Comparison of ENCODE assay signal across 8 cellular contexts in genomic region chr3:32340039-32340438, GRCh38. TPM values are rescaled to one million over a fixed set of nuclear protein-coding genes. Genes with fewer than 3 reads are reported as not detected.
DNase-seq lines count a peak whose midpoint lies in the region; ATAC-seq, FAIRE-seq and TF ChIP-seq lines count a peak whose summit lies in the region.

No MANE protein-coding gene starts in this region.

- no peak for ATAC-seq in HG03520 (IDR thresholded peaks at IDR 0.05; ENCODE audit: unreplicated experiment)
- no peak for ATAC-seq in HG02623 (IDR thresholded peaks at IDR 0.05; ENCODE audit: unreplicated experiment)

- no peak for FAIRE-seq in HTR-8/SVneo (lab: Jason Lieb, UNC)

- no peak overlapping the region for H3K4me3 ChIP-seq in endodermal cell (ENCODE audit: low read length)

- H3K36me3 ChIP-seq in endodermal cell (ENCODE audit: control insufficient read depth, insufficient read depth, low read length): no peaks in the 10 kb centered on the region

- H3K4me1 ChIP-seq in endodermal cell (ENCODE audit: control insufficient read depth, insufficient read depth, low read length): peaks cover 5% of the 10 kb centered on the region

- H3K9me3 Mint-ChIP-seq in activated CD4-positive, alpha-beta T cell treated with anti-CD3 and anti-CD28 coated beads, Interleukin-2, amount 10 ng/mL, durations not matched to agents 24 days and 14 days: no peaks in the 10 kb centered on the region
- H3K9me3 Mint-ChIP-seq in endodermal cell: no peaks in the 10 kb centered on the region
- H3K9me3 Mint-ChIP-seq in mesothelial cell of epicardium: no peaks in the 10 kb centered on the region

- H3K27me3 ChIP-seq in endodermal cell (ENCODE audit: control insufficient read depth, insufficient read depth, low read length, poor library complexity, severe bottlenecking): peaks cover 44% of the 10 kb centered on the region

- no peak overlapping the region for H3K4me3 Mint-ChIP-seq in activated CD4-positive, alpha-beta T cell treated with anti-CD3 and anti-CD28 coated beads, Interleukin-2, amount 10 ng/mL, durations not matched to agents 24 days and 14 days
- H3K4me3 Mint-ChIP-seq in endodermal cell: no peak overlapping the region
- no peak overlapping the region for H3K4me3 Mint-ChIP-seq in mesothelial cell of epicardium

- 51 to 69% methylated on average over 2 to 6 of the region's 6 CpGs for WGBS in endodermal cell (ENCODE audit: insufficient coverage in 1 of 2, insufficient read length in 1 of 2), 2 experiments

- H3K9ac ChIP-seq in endodermal cell (ENCODE audit: extremely low read depth, low read length, poor library complexity, severe bottlenecking): no peak overlapping the region

- peaks cover 21% of the 10 kb centered on the region for H3K4me1 Mint-ChIP-seq in activated CD4-positive, alpha-beta T cell treated with anti-CD3 and anti-CD28 coated beads, Interleukin-2, amount 10 ng/mL, durations not matched to agents 24 days and 14 days
- H3K4me1 Mint-ChIP-seq in endodermal cell (peaks cover 25% of the 10 kb centered on the region), mesothelial cell of epicardium (peaks cover 27% of the 10 kb centered on the region)

- no peaks in the 10 kb centered on the region for H3K27me3 Mint-ChIP-seq in activated CD4-positive, alpha-beta T cell treated with anti-CD3 and anti-CD28 coated beads, Interleukin-2, amount 10 ng/mL, durations not matched to agents 24 days and 14 days
- H3K27me3 Mint-ChIP-seq in endodermal cell (ENCODE audit: insufficient read depth) (peaks cover 38% of the 10 kb centered on the region), mesothelial cell of epicardium (ENCODE audit: low read depth) (no peaks in the 10 kb centered on the region)

- TF ChIP-seq CTCF in RWPE1 (conservative IDR thresholded peaks at IDR 0.05; ENCODE audit: low read depth) (peak; percentile 39; the same call in 1 of the 2 replicates), endodermal cell (conservative IDR thresholded peaks at IDR 0.05) (peak; percentile 79), mesothelial cell of epicardium (IDR thresholded peaks at IDR 0.05; ENCODE audit: unreplicated experiment) (peak; percentile 33)

- POLR2A ChIA-PET in RWPE1 (lab: Yijun Ruan, JAX; ENCODE audit: low non-redundant PET): no interaction called here

- intact Hi-C loops in activated CD4-positive, alpha-beta T cell treated with anti-CD3 and anti-CD28 coated beads, Interleukin-2, amount 10 ng/mL, durations not matched to agents 24 days and 14 days (cut with micrococcal nuclease): loop anchor here (1.0 kb wide), 2 partner anchors 44 to 163 kb away; no protein-coding TSS in a partner anchor

- no peak overlapping the region for H3K27ac Mint-ChIP-seq in activated CD4-positive, alpha-beta T cell treated with anti-CD3 and anti-CD28 coated beads, Interleukin-2, amount 10 ng/mL, durations not matched to agents 24 days and 14 days
- H3K27ac Mint-ChIP-seq in endodermal cell (no peak overlapping the region), mesothelial cell of epicardium (no peak overlapping the region)

- peaks cover 1% of the 10 kb centered on the region for H3K36me3 Mint-ChIP-seq in activated CD4-positive, alpha-beta T cell treated with anti-CD3 and anti-CD28 coated beads, Interleukin-2, amount 10 ng/mL, durations not matched to agents 24 days and 14 days (ENCODE audit: low read depth)
- H3K36me3 Mint-ChIP-seq in endodermal cell (ENCODE audit: low read depth) (no peaks in the 10 kb centered on the region), mesothelial cell of epicardium (no peaks in the 10 kb centered on the region)

- H3K9me3 ChIP-seq in endodermal cell (ENCODE audit: control insufficient read depth, low read length): no peaks in the 10 kb centered on the region

- H3K27ac ChIP-seq in RWPE1 (no peak overlapping the region), endodermal cell (ENCODE audit: low read depth, low read length) (no peak overlapping the region)

- CTCF ChIA-PET in RWPE1 (lab: Yijun Ruan, JAX): no interaction called here

- DNase-seq in activated CD4-positive, alpha-beta T cell treated with anti-CD3 and anti-CD28 coated beads, Interleukin-2, amount 10 ng/mL, durations not matched to agents 24 days and 14 days: peak; percentile 81
- no peak for DNase-seq in activated CD4-positive, alpha-beta T cell treated with anti-CD3 and anti-CD28 coated beads, Interleukin-2, amount 50 U/mL, for 48 hours
- DNase-seq in HTR-8/SVneo (ENCODE audit: insufficient read length, low spot score): peak; percentile 66
- peak; percentile 40 for DNase-seq in RWPE1 (ENCODE audit: low spot score)
- DNase-seq in endodermal cell: peak; percentile 73
- DNase-seq in mesothelial cell of epicardium (ENCODE audit: low spot score in 2 of 2, unreplicated experiment in 2 of 2): no peak

RNA-seq across cellular contexts. Expression of gene CMTM7, which starts 51.6 kb away (rescaled TPM):
- total RNA-seq in activated CD4-positive, alpha-beta T cell treated with anti-CD3 and anti-CD28 coated beads, Interleukin-2, amount 10 ng/mL, durations not matched to agents 24 days and 14 days: 45.0 and 46.3 TPM in 2 replicates
- 10 to 100 TPM; 11.1 TPM for total RNA-seq in endodermal cell
- polyA plus RNA-seq in endodermal cell (2013, experiment 1 of 2): 32.5 TPM
- 32.2 TPM for polyA plus RNA-seq in endodermal cell (2013, experiment 2 of 2)
- total RNA-seq in mesothelial cell of epicardium: 14.2 to 18.0 TPM (median 16.6 TPM) in 3 replicates

Comparison
In these comparisons a context has a peak if more than half of its experiments do, and no peak if none do; other contexts are left out.
1. DNase-seq: peak in activated CD4-positive, alpha-beta T cell treated with anti-CD3 and anti-CD28 coated beads, Interleukin-2, amount 10 ng/mL, durations not matched to agents 24 days and 14 days (single experiment), HTR-8/SVneo (single experiment), RWPE1 (single experiment) and endodermal cell (single experiment); none in activated CD4-positive, alpha-beta T cell treated with anti-CD3 and anti-CD28 coated beads, Interleukin-2, amount 50 U/mL, for 48 hours (0 of 2) and mesothelial cell of epicardium (0 of 2).
2. Peak in every context shown above with its lines, with median percentiles within 50 percentile points of each other: CTCF ChIP-seq.